In genomic region chr1:202189012-202189790, GRCh38 we compare ENCODE assay signal across 8 cellular contexts. TPM values are rescaled to one million over a fixed set of nuclear protein-coding genes. Genes with fewer than 3 reads are reported as not detected.
DNase-seq lines count a peak whose midpoint lies in the region; ATAC-seq and TF ChIP-seq lines count a peak whose summit lies in the region.

No MANE protein-coding gene starts in this region.

- H3K4me2 ChIP-seq in PC-3 (ENCODE audit: low read length), result no peak overlapping the region
- H3K4me2 ChIP-seq in fibroblast of lung (ENCODE audit: extremely low read depth, insufficient read depth, low read length), result no peak overlapping the region

- no peaks in the 10 kb centered on the region for H3K4me1 ChIP-seq in PC-3 (ENCODE audit: insufficient read depth, low read length)
- no peaks in the 10 kb centered on the region for H3K4me1 ChIP-seq in fibroblast of lung (ENCODE audit: control insufficient read depth, extremely low read depth, insufficient read depth, low read length)
- H3K4me1 ChIP-seq in thoracic aorta (ENCODE audit: control insufficient read depth in 1 of 2, low read depth in 2 of 2), result peaks cover 4 to 35% of the 10 kb centered on the region in 2 donors

- no peaks in the 10 kb centered on the region for H3F3A ChIP-seq in PC-3 (ENCODE audit: low read length, unreplicated experiment)

- intact Hi-C loops in PC-3 (cut with micrococcal nuclease), result no loop called here

- no peak overlapping the region for H3K4me3 ChIP-seq in HFF-Myc (replicated peaks; ENCODE audit: low read depth, low read length)
- H3K4me3 ChIP-seq in PC-3 (ENCODE audit: low read length), result no peak overlapping the region
- H3K4me3 ChIP-seq in fibroblast of lung (replicated peaks in 1 of 4; ENCODE audit: control extremely low read depth in 1 of 4, insufficient read depth in 1 of 4, low read depth in 3 of 4, low read length in 4 of 4), result no peak overlapping the region
- no peak overlapping the region for H3K4me3 ChIP-seq in thoracic aorta

- H2AFZ ChIP-seq in PC-3 (ENCODE audit: low read length), result no peak overlapping the region
- no peak overlapping the region for H2AFZ ChIP-seq in fibroblast of lung (ENCODE audit: low read length)

- BruUV-seq in PC-3 (replicated peaks; lab: Mats Ljungman, UMichigan), result no TSS peak

- POLR2A ChIA-PET in PC-3 (lab: Charles Lee; ENCODE audit: unreplicated experiment), result no interaction called here

- no peak overlapping the region for H3K9ac ChIP-seq in PC-3 (ENCODE audit: low read length)
- no peak overlapping the region for H3K9ac ChIP-seq in fibroblast of lung (ENCODE audit: insufficient read depth, low read length)

- peak; percentile 74 for TF ChIP-seq CTCF in HFF-Myc (IDR thresholded peaks at IDR 0.05; ENCODE audit: low read depth, low read length, missing control alignments)
- peak; percentile 52 for TF ChIP-seq CTCF in PC-3 (conservative IDR thresholded peaks at IDR 0.05; ENCODE audit: low read depth, low read length)
- peak; percentile 62 to 71 for TF ChIP-seq CTCF in fibroblast of lung (conservative IDR thresholded peaks at IDR 0.05 in 1 of 2, IDR thresholded peaks at IDR 0.05 in 1 of 2; ENCODE audit: low read depth in 1 of 2, low read length in 2 of 2)
- TF ChIP-seq CTCF in thoracic aorta (IDR thresholded peaks at IDR 0.05), result peak; percentile 96

- H4K20me1 ChIP-seq in PC-3 (ENCODE audit: low read length), result no peaks in the 10 kb centered on the region
- H4K20me1 ChIP-seq in fibroblast of lung (ENCODE audit: control insufficient read depth, extremely low read depth, insufficient read depth, low read length), result no peaks in the 10 kb centered on the region

- peaks cover 3% of the 10 kb centered on the region; the same call in 1 of the 2 replicates for H3K27me3 ChIP-seq in PC-3 (ENCODE audit: low read length)
- peaks cover 17% of the 10 kb centered on the region for H3K27me3 ChIP-seq in fibroblast of lung (ENCODE audit: control insufficient read depth, insufficient read depth, low read length)
- no peaks in the 10 kb centered on the region for H3K27me3 ChIP-seq in thoracic aorta (replicated peaks; ENCODE audit: insufficient read depth)

- DNase-seq in COLO668 (lab: John Stamatoyannopoulos, UW; ENCODE audit: unreplicated experiment), result peak; percentile 84
- no peak for DNase-seq in HFF-Myc (ENCODE audit: extremely low read depth, low read depth)
- peak; percentile 73 for DNase-seq in PC-3
- DNase-seq in activated T-cell treated with anti-CD3 and anti-CD28 coated beads, Interleukin-2, amount 50 U/mL, for 48 hours, result peak; percentile 86 to 87
- peak; percentile 28 to 53 for DNase-seq in fibroblast of lung (ENCODE audit: low read depth in 2 of 2)
- DNase-seq in nucleus accumbens (lab: John Stamatoyannopoulos, UW), result peak in 44 of 56 donors; percentile 6 to 84 (median 33)
- DNase-seq in thoracic aorta (ENCODE audit: low spot score), result no peak
- DNase-seq in cortex of kidney (lab: John Stamatoyannopoulos, UW), result no peak

- H3K36me3 ChIP-seq in PC-3 (ENCODE audit: low read depth, low read length), result no peaks in the 10 kb centered on the region
- H3K36me3 ChIP-seq in fibroblast of lung (ENCODE audit: control insufficient read depth, insufficient read depth, low read length), result no peaks in the 10 kb centered on the region
- H3K36me3 ChIP-seq in thoracic aorta, result no peaks in the 10 kb centered on the region

- CTCF ChIA-PET in PC-3 (lab: Charles Lee), result interaction anchor here (0.6 to 1.0 kb wide), 2 partner anchors 11 to 97 kb away, joined by 5 to 7 read pairs; no protein-coding TSS in a partner anchor

- H3K27ac ChIP-seq in PC-3 (ENCODE audit: low read length), result no peak overlapping the region
- no peak overlapping the region for H3K27ac ChIP-seq in fibroblast of lung (ENCODE audit: insufficient read depth, low read length)
- H3K27ac ChIP-seq in thoracic aorta, result no peak overlapping the region

- ATAC-seq in PC-3, result peak; percentile 67
- ATAC-seq in thoracic aorta (ENCODE audit: insufficient number of reproducible peaks, low FRiP score, low read depth), result no peak

- H3K9me3 ChIP-seq in PC-3 (ENCODE audit: low read length) (no peaks in the 10 kb centered on the region), fibroblast of lung (ENCODE audit: control insufficient read depth, insufficient read depth, low read depth, low read length) (no peaks in the 10 kb centered on the region), thoracic aorta (no peaks in the 10 kb centered on the region)

- H3K79me2 ChIP-seq in PC-3 (ENCODE audit: low read length), result no peaks in the 10 kb centered on the region
- no peaks in the 10 kb centered on the region for H3K79me2 ChIP-seq in fibroblast of lung (ENCODE audit: control insufficient read depth, insufficient read depth, low read length)

- no peaks in the 10 kb centered on the region for H3K9me2 ChIP-seq in PC-3 (replicated peaks; ENCODE audit: low read length)

RNA-seq across cellular contexts. Expression of gene LGR6, which starts 4.4 kb away (rescaled TPM):
- total RNA-seq in PC-3 (2014; rRNA removed) (0.23 and 0.26 TPM in 2 replicates), fibroblast of lung (not detected in 2 replicates), thoracic aorta (10 to 100 TPM; 76.6 to 99.0 TPM)
- polyA plus RNA-seq in fibroblast of lung, result 0.02 TPM in 1 of 2 replicates, not detected in the other
- not detected in 2 replicates for polyA plus RNA-seq in fibroblast of lung (2012)
- not detected in 2 replicates for polyA minus RNA-seq in fibroblast of lung (ENCODE audit: low replicate concordance)

RNA-seq across cellular contexts. Expression of gene PTPN7, which starts 28.8 kb away (rescaled TPM):
- not detected in 2 replicates for total RNA-seq in PC-3 (2014; rRNA removed)
- not detected in 2 replicates for total RNA-seq in fibroblast of lung
- polyA plus RNA-seq in fibroblast of lung, result not detected in 2 replicates
- not detected in 2 replicates for polyA plus RNA-seq in fibroblast of lung (2012)
- not detected in 2 replicates for polyA minus RNA-seq in fibroblast of lung (ENCODE audit: low replicate concordance)
- 1 to 10 TPM; 4.3 to 6.1 TPM for total RNA-seq in thoracic aorta

RNA-seq across cellular contexts. Expression of gene ARL8A, which starts 44.7 kb away (rescaled TPM):
- 20.4 and 26.4 TPM in 2 replicates for total RNA-seq in PC-3 (2014; rRNA removed)
- 17.5 and 18.7 TPM in 2 replicates for total RNA-seq in fibroblast of lung
- polyA plus RNA-seq in fibroblast of lung, result 35.8 and 38.2 TPM in 2 replicates
- polyA plus RNA-seq in fibroblast of lung (2012), result 27.1 and 29.3 TPM in 2 replicates
- polyA minus RNA-seq in fibroblast of lung (ENCODE audit: low replicate concordance), result 15.3 and 33.3 TPM in 2 replicates
- total RNA-seq in thoracic aorta, result 10 to 100 TPM; 36.3 to 41.0 TPM

Comparison
In these comparisons a context has a peak if more than half of its experiments do, and no peak if none do; other contexts are left out.
1. DNase-seq: peak in COLO668 (single experiment), PC-3 (single experiment), activated T-cell treated with anti-CD3 and anti-CD28 coated beads, Interleukin-2, amount 50 U/mL, for 48 hours (2 of 2), fibroblast of lung (2 of 2) and nucleus accumbens (44 of 56); none in HFF-Myc (single experiment), thoracic aorta (single experiment) and cortex of kidney (single experiment).
2. RNA of gene LGR6, which starts 4.4 kb away (total RNA-seq): 76.6 to 99.0 TPM in thoracic aorta; 0.23 to 0.26 TPM in PC-3 and not detected in fibroblast of lung; every median in the first group is over 10 times any median in the second.
3. Peak in every context shown above with its lines, with median percentiles within 50 percentile points of each other: CTCF ChIP-seq.